ENCODE assay signal across 1 cellular context in the genomic region with DNA sequence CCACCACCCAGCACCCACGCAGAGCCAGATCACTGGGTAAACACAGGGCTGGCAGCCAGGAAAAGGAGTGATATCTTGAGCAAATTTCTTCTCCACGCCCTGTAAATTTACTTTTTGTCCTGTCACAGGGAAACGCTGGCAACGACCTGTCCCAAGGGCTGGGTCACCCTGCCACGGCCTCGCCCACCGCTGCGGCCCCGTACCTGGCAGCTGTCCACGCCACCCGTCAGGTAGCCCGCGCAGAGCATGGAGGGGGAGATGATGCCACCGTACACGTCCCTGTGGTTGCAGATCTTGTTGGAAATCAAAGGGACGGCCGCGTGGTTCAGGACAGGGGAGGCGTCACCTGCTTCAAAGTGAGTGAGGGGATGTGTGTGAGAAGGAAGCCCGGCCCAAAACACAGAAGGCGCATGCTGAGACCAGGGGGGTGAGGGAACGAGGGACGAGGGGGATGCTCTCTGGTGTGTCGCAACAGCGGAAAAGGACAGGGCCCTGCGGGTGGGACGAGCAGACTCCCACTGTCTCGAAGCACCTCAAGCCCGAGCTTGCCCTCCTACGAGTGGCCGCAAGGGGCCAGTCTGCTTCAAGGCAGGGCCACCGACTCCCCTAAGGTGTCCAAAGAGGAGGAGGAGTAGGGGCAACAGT.
A peak's percentile ranks its signal among the peaks of the same experiment; 100 is the strongest.
TF ChIP-seq lines count a peak whose summit lies in the region.

No MANE protein-coding gene starts in this region.

TF ChIP-seq in IMR-90, 13 proteins besides CTCF, POLR2A, EP300 and RAD21:
- TF ChIP-seq MXI1 (IDR thresholded peaks at IDR 0.05; ENCODE audit: borderline replicate concordance, low read depth, low read length): no peak
- no peak for TF ChIP-seq CHD1 (IDR thresholded peaks at IDR 0.05; ENCODE audit: low read depth, low read length)
- no peak for TF ChIP-seq FOS (IDR thresholded peaks at IDR 0.05; ENCODE audit: low read depth, low read length)
- no peak for TF ChIP-seq SMC3 (IDR thresholded peaks at IDR 0.05; ENCODE audit: low read depth, low read length)
- 0 out of 2 replicates have a peak, but pooled peaks have one; percentile 17 for TF ChIP-seq CEBPB (IDR thresholded peaks at IDR 0.05; ENCODE audit: low read depth, low read length)
- no peak for TF ChIP-seq BHLHE40 (IDR thresholded peaks at IDR 0.05; ENCODE audit: low read depth, low read length)
